In genomic region chr2:52532956-52533355, GRCh38 we compare ENCODE assay signal across 30 cellular contexts.
"Had no signal": no experiment of that assay in that cellular context is flagged by ENCODE, and none has a peak within 500 bp of the region (broad histone marks: within the 10 kb centered on the region; RNA-seq: fewer than 3 reads in every experiment).

No MANE protein-coding gene starts in this region.

- H3K4me3 ChIP-seq: ascending aorta, colonic mucosa, dorsolateral prefrontal cortex, gastroesophageal sphincter, heart right ventricle had no signal

- H3K4me1 Mint-ChIP-seq: activated CD4-positive, alpha-beta T cell treated with anti-CD3 and anti-CD28 coated beads for 36 hours; activated CD4-positive, alpha-beta T cell treated with anti-CD3 and anti-CD28 coated beads, Interleukin-2, amount 10 ng/mL, durations not matched to agents 24 days and 14 days; activated CD8-positive, alpha-beta memory T cell treated with anti-CD3 and anti-CD28 coated beads, Interleukin-2, amount 10 ng/mL, durations not matched to agents 7 days and 5 days; activated naive CD4-positive, alpha-beta T cell treated with anti-CD3 and anti-CD28 coated beads, Interleukin-2, amount 50 U/mL, for 24 hours; activated naive CD8-positive, alpha-beta T cell treated with anti-CD3 and anti-CD28 coated beads for 36 hours; activated naive CD8-positive, alpha-beta T cell treated with anti-CD3 and anti-CD28 coated beads, Interleukin-2, amount 50 U/mL, for 24 hours; brain; central memory CD8-positive, alpha-beta T cell; endodermal cell had no signal

- DNase-seq: activated CD4-positive, alpha-beta memory T cell treated with anti-CD3 and anti-CD28 coated beads for 36 hours; activated CD4-positive, alpha-beta T cell treated with anti-CD3 and anti-CD28 coated beads for 36 hours; activated CD4-positive, alpha-beta T cell treated with anti-CD3 and anti-CD28 coated beads, Interleukin-2, amount 10 ng/mL, durations not matched to agents 24 days and 14 days; activated CD4-positive, CD25-positive, alpha-beta regulatory T cell; activated CD4-positive, CD25-positive, alpha-beta regulatory T cell treated with anti-CD3 and anti-CD28 coated beads, Interleukin-2, amount 50 U/mL, for 72 hours; activated CD8-positive, alpha-beta memory T cell treated with anti-CD3 and anti-CD28 coated beads, Interleukin-2, amount 10 ng/mL, durations not matched to agents 7 days and 5 days; activated CD8-positive, alpha-beta memory T cell treated with anti-CD3 and anti-CD28 coated beads, Interleukin-2, amount 50 U/mL, for 4 hours; activated CD8-positive, alpha-beta T cell treated with anti-CD3 and anti-CD28 coated beads, Interleukin-2, amount 10 ng/mL, durations not matched to agents 7 days and 5 days; activated effector memory CD4-positive, alpha-beta T cell treated with anti-CD3 and anti-CD28 coated beads, Interleukin-2, amount 50 U/mL, for 16 hours; activated naive CD4-positive, alpha-beta T cell treated with anti-CD3 and anti-CD28 coated beads for 36 hours; activated naive CD8-positive, alpha-beta T cell treated with anti-CD3 and anti-CD28 coated beads for 36 hours; activated naive CD8-positive, alpha-beta T cell treated with anti-CD3 and anti-CD28 coated beads, Interleukin-2, amount 50 U/mL, for 24 hours; activated T-cell treated with anti-CD3 and anti-CD28 coated beads, Interleukin-2, amount 50 U/mL, for 1 hour; activated T-cell treated with anti-CD3 and anti-CD28 coated beads, Interleukin-2, amount 50 U/mL, for 48 hours; colonic mucosa; dorsolateral prefrontal cortex; effector memory CD4-positive, alpha-beta T cell; endodermal cell; foreskin melanocyte; heart right ventricle; T-helper 2 cell had no signal

- H3K9me3 ChIP-seq: ascending aorta, colonic mucosa, gastroesophageal sphincter had no signal

- H3K36me3 Mint-ChIP-seq: activated CD4-positive, alpha-beta memory T cell treated with anti-CD3 and anti-CD28 coated beads for 36 hours; activated CD8-positive, alpha-beta memory T cell treated with anti-CD3 and anti-CD28 coated beads, Interleukin-2, amount 10 ng/mL, durations not matched to agents 7 days and 5 days; activated naive CD4-positive, alpha-beta T cell treated with anti-CD3 and anti-CD28 coated beads, Interleukin-2, amount 50 U/mL, for 24 hours; activated naive CD8-positive, alpha-beta T cell treated with anti-CD3 and anti-CD28 coated beads for 36 hours; brain had no signal

- H3K4me3 Mint-ChIP-seq: activated CD4-positive, alpha-beta memory T cell treated with anti-CD3 and anti-CD28 coated beads for 36 hours; activated CD4-positive, alpha-beta T cell treated with anti-CD3 and anti-CD28 coated beads for 36 hours; activated CD4-positive, alpha-beta T cell treated with anti-CD3 and anti-CD28 coated beads, Interleukin-2, amount 10 ng/mL, durations not matched to agents 24 days and 14 days; activated CD8-positive, alpha-beta memory T cell treated with anti-CD3 and anti-CD28 coated beads, Interleukin-2, amount 10 ng/mL, durations not matched to agents 7 days and 5 days; activated CD8-positive, alpha-beta T cell treated with anti-CD3 and anti-CD28 coated beads, Interleukin-2, amount 10 ng/mL, durations not matched to agents 7 days and 5 days; activated naive CD4-positive, alpha-beta T cell treated with anti-CD3 and anti-CD28 coated beads for 36 hours; activated naive CD4-positive, alpha-beta T cell treated with anti-CD3 and anti-CD28 coated beads, Interleukin-2, amount 50 U/mL, for 24 hours; activated naive CD8-positive, alpha-beta T cell treated with anti-CD3 and anti-CD28 coated beads for 36 hours; activated naive CD8-positive, alpha-beta T cell treated with anti-CD3 and anti-CD28 coated beads, Interleukin-2, amount 50 U/mL, for 24 hours; activated T-helper 1 cell treated with anti-CD3 and anti-CD28 coated beads, Interleukin-12 subunit alpha, Interleukin-12 subunit beta, Interleukin-2, Interleukin-4 antibody, amounts not matched to agents 30 ng/mL and 10 ng/mL and 1 ng/mL, durations not matched to agents 14 hours and 24 hours and 36 hours; brain; central memory CD8-positive, alpha-beta T cell; dendritic cell treated with granulocyte-macrophage colony-stimulating factor and Interleukin-4, amounts not matched to agents 40 ng/mL and 50 ng/mL, for 4 days; endodermal cell had no signal

- H3K27me3 Mint-ChIP-seq: activated CD4-positive, alpha-beta memory T cell treated with anti-CD3 and anti-CD28 coated beads for 36 hours; activated CD4-positive, alpha-beta T cell treated with anti-CD3 and anti-CD28 coated beads for 36 hours; activated CD4-positive, alpha-beta T cell treated with anti-CD3 and anti-CD28 coated beads, Interleukin-2, amount 10 ng/mL, durations not matched to agents 24 days and 14 days; activated CD8-positive, alpha-beta memory T cell treated with anti-CD3 and anti-CD28 coated beads, Interleukin-2, amount 10 ng/mL, durations not matched to agents 7 days and 5 days; activated naive CD4-positive, alpha-beta T cell treated with anti-CD3 and anti-CD28 coated beads, Interleukin-2, amount 50 U/mL, for 24 hours; activated naive CD8-positive, alpha-beta T cell treated with anti-CD3 and anti-CD28 coated beads for 36 hours; activated naive CD8-positive, alpha-beta T cell treated with anti-CD3 and anti-CD28 coated beads, Interleukin-2, amount 50 U/mL, for 24 hours; brain; central memory CD8-positive, alpha-beta T cell; dendritic cell treated with granulocyte-macrophage colony-stimulating factor and Interleukin-4, amounts not matched to agents 40 ng/mL and 50 ng/mL, for 4 days had no signal

- H3K27me3 ChIP-seq: ascending aorta, colonic mucosa, dorsolateral prefrontal cortex, gastroesophageal sphincter, heart right ventricle had no signal

- ATAC-seq: activated CD4-positive, alpha-beta T cell treated with anti-CD3 and anti-CD28 coated beads for 36 hours; activated CD8-positive, alpha-beta memory T cell treated with anti-CD3 and anti-CD28 coated beads, Interleukin-2, amount 10 ng/mL, durations not matched to agents 7 days and 5 days; activated CD8-positive, alpha-beta T cell treated with anti-CD3 and anti-CD28 coated beads, Interleukin-2, amount 10 ng/mL, durations not matched to agents 7 days and 5 days; activated naive CD8-positive, alpha-beta T cell treated with anti-CD3 and anti-CD28 coated beads, Interleukin-2, amount 50 U/mL, for 24 hours; esophagus mucosa; gastroesophageal sphincter; heart right ventricle had no signal

- H3K9me3 Mint-ChIP-seq: activated CD4-positive, alpha-beta memory T cell treated with anti-CD3 and anti-CD28 coated beads for 36 hours; activated CD4-positive, alpha-beta T cell treated with anti-CD3 and anti-CD28 coated beads, Interleukin-2, amount 10 ng/mL, durations not matched to agents 24 days and 14 days; activated naive CD4-positive, alpha-beta T cell treated with anti-CD3 and anti-CD28 coated beads for 36 hours; activated naive CD4-positive, alpha-beta T cell treated with anti-CD3 and anti-CD28 coated beads, Interleukin-2, amount 50 U/mL, for 24 hours; brain; endodermal cell had no signal

- H3K27ac Mint-ChIP-seq: activated CD4-positive, alpha-beta memory T cell treated with anti-CD3 and anti-CD28 coated beads for 36 hours; activated CD4-positive, alpha-beta T cell treated with anti-CD3 and anti-CD28 coated beads for 36 hours; activated CD4-positive, alpha-beta T cell treated with anti-CD3 and anti-CD28 coated beads, Interleukin-2, amount 10 ng/mL, durations not matched to agents 24 days and 14 days; activated CD8-positive, alpha-beta memory T cell treated with anti-CD3 and anti-CD28 coated beads, Interleukin-2, amount 10 ng/mL, durations not matched to agents 7 days and 5 days; activated CD8-positive, alpha-beta T cell treated with anti-CD3 and anti-CD28 coated beads, Interleukin-2, amount 10 ng/mL, durations not matched to agents 7 days and 5 days; activated naive CD4-positive, alpha-beta T cell treated with anti-CD3 and anti-CD28 coated beads for 36 hours; activated naive CD4-positive, alpha-beta T cell treated with anti-CD3 and anti-CD28 coated beads, Interleukin-2, amount 50 U/mL, for 24 hours; activated naive CD8-positive, alpha-beta T cell treated with anti-CD3 and anti-CD28 coated beads for 36 hours; activated naive CD8-positive, alpha-beta T cell treated with anti-CD3 and anti-CD28 coated beads, Interleukin-2, amount 50 U/mL, for 24 hours; activated T-helper 1 cell treated with anti-CD3 and anti-CD28 coated beads, Interleukin-12 subunit alpha, Interleukin-12 subunit beta, Interleukin-2, Interleukin-4 antibody, amounts not matched to agents 30 ng/mL and 10 ng/mL and 1 ng/mL, durations not matched to agents 14 hours and 24 hours and 36 hours; activated T-helper 2 cell treated with anti-CD3 and anti-CD28 coated beads, Interferon-gamma antibody, Interleukin-2, Interleukin-4, amounts not matched to agents 10 μg/mL and 5 μg/mL and 100 μg/mL, durations not matched to agents 14 hours and 24 hours and 36 hours; brain; dendritic cell treated with granulocyte-macrophage colony-stimulating factor and Interleukin-4, amounts not matched to agents 40 ng/mL and 50 ng/mL, for 4 days; endodermal cell had no signal

- H3K36me3 ChIP-seq: ascending aorta, colonic mucosa, gastroesophageal sphincter, heart right ventricle had no signal

- H3K27ac ChIP-seq: ascending aorta, colonic mucosa, dorsolateral prefrontal cortex, gastroesophageal sphincter, heart right ventricle had no signal
